Comparison of ENCODE assay signal across 22 cellular contexts in genomic region chr2:201833796-201834195, GRCh38. TPM values are rescaled to one million over a fixed set of nuclear protein-coding genes. Genes with fewer than 3 reads are reported as not detected.
"Had no signal": no experiment of that assay in that cellular context is flagged by ENCODE, and none has a peak within 500 bp of the region (broad histone marks: within the 10 kb centered on the region; RNA-seq: fewer than 3 reads in every experiment).

No MANE protein-coding gene starts in this region.

- H3K27ac ChIP-seq: cardiac muscle cell, colonic mucosa, esophagus muscularis mucosa, left ventricle myocardium inferior, sigmoid colon, thyroid gland, uterus had no signal

- H3K4me3 ChIP-seq: cardiac muscle cell, colonic mucosa, esophagus muscularis mucosa, left ventricle myocardium inferior, mucosa of descending colon, sigmoid colon, thyroid gland, uterus had no signal

- DNase-seq: activated CD4-positive, CD25-positive, alpha-beta regulatory T cell treated with anti-CD3 and anti-CD28 coated beads, Interleukin-2, amount 50 U/mL, for 72 hours; activated naive CD4-positive, alpha-beta T cell treated with anti-CD3 and anti-CD28 coated beads for 36 hours; activated naive CD8-positive, alpha-beta T cell treated with anti-CD3 and anti-CD28 coated beads, Interleukin-2, amount 50 U/mL, for 24 hours; aorta; colonic mucosa; hippocampal formation; left ventricle myocardium inferior; mucosa of descending colon; naive thymus-derived CD4-positive, alpha-beta T cell; sigmoid colon; stimulated activated CD4-positive, alpha-beta T cell treated with anti-CD3 and anti-CD28 coated beads, Interleukin-2, amount 100 ng/mL, for 24 hours; T-cell; T-helper 9 cell; thyroid gland; uterus had no signal

- H3K27me3 ChIP-seq: cardiac muscle cell, colonic mucosa, esophagus muscularis mucosa, sigmoid colon, thyroid gland, uterus had no signal

- H3K4me3 Mint-ChIP-seq: activated naive CD4-positive, alpha-beta T cell treated with anti-CD3 and anti-CD28 coated beads for 36 hours; activated naive CD8-positive, alpha-beta T cell treated with anti-CD3 and anti-CD28 coated beads, Interleukin-2, amount 50 U/mL, for 24 hours; activated T-helper 17 cell treated with anti-CD3 and anti-CD28 coated beads, Interleukin-2, amount 50 U/mL, for 72 hours; memory B cell; naive thymus-derived CD4-positive, alpha-beta T cell; stimulated activated effector memory CD8-positive, alpha-beta T cell treated with anti-CD3 and anti-CD28 coated beads, Interleukin-12 subunit alpha, Interleukin-12 subunit beta, amount 100 ng/mL, for 72 hours; T-cell had no signal

- H3K36me3 ChIP-seq: cardiac muscle cell, colonic mucosa, esophagus muscularis mucosa, left ventricle myocardium inferior, sigmoid colon, thyroid gland, uterus had no signal

- H3K36me3 Mint-ChIP-seq: memory B cell; stimulated activated effector memory CD8-positive, alpha-beta T cell treated with anti-CD3 and anti-CD28 coated beads, Interleukin-12 subunit alpha, Interleukin-12 subunit beta, amount 100 ng/mL, for 72 hours; T-cell had no signal

- H3K9me3 Mint-ChIP-seq: activated naive CD4-positive, alpha-beta T cell treated with anti-CD3 and anti-CD28 coated beads for 36 hours; activated naive CD8-positive, alpha-beta T cell treated with anti-CD3 and anti-CD28 coated beads, Interleukin-2, amount 50 U/mL, for 24 hours; stimulated activated effector memory CD8-positive, alpha-beta T cell treated with anti-CD3 and anti-CD28 coated beads, Interleukin-12 subunit alpha, Interleukin-12 subunit beta, amount 100 ng/mL, for 72 hours had no signal

- H3K27ac Mint-ChIP-seq: activated naive CD4-positive, alpha-beta T cell treated with anti-CD3 and anti-CD28 coated beads for 36 hours; activated naive CD8-positive, alpha-beta T cell treated with anti-CD3 and anti-CD28 coated beads, Interleukin-2, amount 50 U/mL, for 24 hours; activated T-helper 17 cell treated with anti-CD3 and anti-CD28 coated beads, Interleukin-2, amount 50 U/mL, for 72 hours; memory B cell; stimulated activated effector memory CD8-positive, alpha-beta T cell treated with anti-CD3 and anti-CD28 coated beads, Interleukin-12 subunit alpha, Interleukin-12 subunit beta, amount 100 ng/mL, for 72 hours; T-cell had no signal

- ATAC-seq: activated naive CD8-positive, alpha-beta T cell treated with anti-CD3 and anti-CD28 coated beads, Interleukin-2, amount 50 U/mL, for 24 hours; activated T-helper 17 cell treated with anti-CD3 and anti-CD28 coated beads, Interleukin-2, amount 50 U/mL, for 72 hours; mucosa of descending colon; naive thymus-derived CD4-positive, alpha-beta T cell; stimulated activated effector memory CD8-positive, alpha-beta T cell treated with anti-CD3 and anti-CD28 coated beads, Interleukin-12 subunit alpha, Interleukin-12 subunit beta, amount 100 ng/mL, for 72 hours; T-cell had no signal

- H3K4me1 Mint-ChIP-seq: activated naive CD8-positive, alpha-beta T cell treated with anti-CD3 and anti-CD28 coated beads, Interleukin-2, amount 50 U/mL, for 24 hours; activated T-helper 17 cell treated with anti-CD3 and anti-CD28 coated beads, Interleukin-2, amount 50 U/mL, for 72 hours; memory B cell; naive thymus-derived CD4-positive, alpha-beta T cell; stimulated activated effector memory CD8-positive, alpha-beta T cell treated with anti-CD3 and anti-CD28 coated beads, Interleukin-12 subunit alpha, Interleukin-12 subunit beta, amount 100 ng/mL, for 72 hours; T-cell had no signal

- H3K9me3 ChIP-seq: colonic mucosa, esophagus muscularis mucosa, left ventricle myocardium inferior, mucosa of descending colon, sigmoid colon, thyroid gland, uterus had no signal

- H3K4me1 ChIP-seq: colonic mucosa, esophagus muscularis mucosa, left ventricle myocardium inferior, sigmoid colon, thyroid gland, uterus had no signal

RNA-seq across cellular contexts. Expression of gene CDK15, which starts 27.5 kb away (rescaled TPM):
- total RNA-seq: activated CD8-positive, alpha-beta memory T cell treated with anti-CD3 and anti-CD28 coated beads for 36 hours; activated naive CD4-positive, alpha-beta T cell treated with anti-CD3 and anti-CD28 coated beads for 36 hours; activated T-helper 17 cell treated with anti-CD3 and anti-CD28 coated beads, Interleukin-2, amount 50 U/mL, for 72 hours; cardiac muscle cell; naive thymus-derived CD4-positive, alpha-beta T cell; pulmonary artery endothelial cell; T-cell had no signal
- polyA plus RNA-seq: cardiac muscle cell; naive thymus-derived CD4-positive, alpha-beta T cell had no signal
